In the genomic region with DNA sequence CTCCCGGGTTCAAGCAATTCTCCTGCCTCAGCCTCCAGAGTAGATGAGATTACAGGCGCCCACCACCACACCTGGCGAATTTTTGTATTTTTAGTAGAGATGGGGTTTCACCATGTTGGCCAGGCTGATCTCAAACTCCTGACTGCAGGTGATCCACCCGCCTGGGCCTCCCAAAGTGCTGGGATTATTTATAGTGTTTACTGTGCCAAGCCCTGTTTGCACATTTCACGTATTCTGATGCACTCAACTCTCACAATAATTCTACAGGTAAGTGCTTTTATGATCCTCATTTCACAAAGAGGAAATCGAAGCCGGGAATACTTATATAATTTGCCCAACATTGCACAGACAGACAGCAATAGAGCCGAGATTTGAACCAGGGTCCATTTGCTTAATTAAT, we compare ENCODE assay signal across 24 cellular contexts. TPM values are rescaled to one million over a fixed set of nuclear protein-coding genes. Genes with fewer than 3 reads are reported as not detected.
"Had no signal": no experiment of that assay in that cellular context is flagged by ENCODE, and none has a peak within 500 bp of the region (broad histone marks: within the 10 kb centered on the region; RNA-seq: fewer than 3 reads in every experiment).

No MANE protein-coding gene starts in this region.

- H3K27ac ChIP-seq: brain microvascular endothelial cell, WERI-Rb-1 had no signal

- ATAC-seq: activated CD4-positive, CD25-positive, alpha-beta regulatory T cell treated with anti-CD3 and anti-CD28 coated beads, Interleukin-2, amount 50 U/mL, for 24 hours; activated CD8-positive, alpha-beta T cell treated with anti-CD3 and anti-CD28 coated beads for 36 hours; activated T-cell treated with anti-CD3 and anti-CD28 coated beads, Interleukin-2, amount 50 U/mL, for 4 hours; activated T-helper 17 cell treated with anti-CD3 and anti-CD28 coated beads, Interleukin-2, amount 50 U/mL, for 72 hours; esophagus mucosa; T-helper 17 cell had no signal

- H3K36me3 ChIP-seq: brain microvascular endothelial cell, WERI-Rb-1 had no signal

- DNase-seq: activated B cell treated with CpG ODN at 0.5 μM for 24 hours; activated CD4-positive, alpha-beta T cell treated with anti-CD3 and anti-CD28 coated beads for 48 hours; activated CD4-positive, alpha-beta T cell treated with anti-CD3 and anti-CD28 coated beads, Interleukin-2, amount 50 U/mL, for 1 hour; activated CD4-positive, alpha-beta T cell treated with anti-CD3 and anti-CD28 coated beads, Interleukin-2, amount 50 U/mL, for 48 hours; activated CD8-positive, alpha-beta memory T cell treated with anti-CD3 and anti-CD28 coated beads for 24 hours; activated CD8-positive, alpha-beta T cell treated with anti-CD3 and anti-CD28 coated beads for 36 hours; activated effector memory CD4-positive, alpha-beta T cell treated with Interleukin-2 at 50 U/mL for 16 hours; activated gamma-delta T cell treated with Interleukin-2 at 50 U/mL for 16 hours; activated naive CD4-positive, alpha-beta T cell treated with anti-CD3 and anti-CD28 coated beads, Interleukin-2, amount 50 U/mL, for 16 hours; activated naive CD4-positive, alpha-beta T cell treated with Interleukin-2 at 50 U/mL for 16 hours; activated T-cell treated with anti-CD3 and anti-CD28 coated beads, Interleukin-2, amount 50 U/mL, for 4 hours; amniotic stem cell; anterior cingulate cortex; brain microvascular endothelial cell; effector CD8-positive, alpha-beta T cell; foreskin fibroblast; head of caudate nucleus; T-helper 1 cell; T-helper 17 cell; T1000; WERI-Rb-1 had no signal

RNA-seq across cellular contexts. Expression of a gene that starts 38.0 kb away (rescaled TPM):
- total RNA-seq: activated B cell treated with CpG ODN at 0.5 μM for 24 hours had no signal
